Comparison of ENCODE assay signal across 9 cellular contexts in the genomic region with DNA sequence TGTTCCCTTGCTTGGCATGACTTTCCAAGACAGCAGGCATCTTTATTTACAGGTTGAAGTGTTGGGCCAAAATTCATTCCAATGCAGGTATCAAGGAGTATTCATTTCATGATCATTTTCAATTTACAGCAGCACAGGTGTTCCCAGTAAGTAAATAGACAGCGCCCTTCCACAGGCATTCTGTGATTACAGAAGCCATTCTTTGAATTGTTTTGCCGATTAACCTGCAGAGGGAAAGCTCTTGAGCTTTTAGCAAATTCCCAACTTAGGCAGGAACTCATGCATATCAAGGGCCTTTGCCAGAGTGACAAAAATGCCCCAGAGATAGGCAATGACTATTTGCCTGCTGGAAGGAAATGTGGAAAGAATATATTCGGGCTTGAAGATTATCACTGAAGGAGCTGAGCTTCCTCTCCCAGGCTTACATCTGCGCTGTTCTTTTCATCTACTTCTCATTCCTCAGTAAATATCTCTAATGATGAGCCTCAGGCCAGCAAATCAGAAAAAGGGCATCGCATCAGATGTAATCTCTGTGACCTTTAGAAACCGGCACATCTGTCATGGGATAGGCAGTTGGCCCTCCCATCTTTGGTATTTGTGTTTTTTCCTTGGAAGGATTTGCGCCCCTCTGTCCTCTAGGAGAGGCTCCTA. TPM values are rescaled to one million over a fixed set of nuclear protein-coding genes. Genes with fewer than 3 reads are reported as not detected.
DNase-seq lines count a peak whose midpoint lies in the region; TF ChIP-seq lines count a peak whose summit lies in the region.
"Had no signal": no experiment of that assay in that cellular context is flagged by ENCODE, and none has a peak within 500 bp of the region (broad histone marks: within the 10 kb centered on the region; RNA-seq: fewer than 3 reads in every experiment).

No MANE protein-coding gene starts in this region.

- H3K27me3 Mint-ChIP-seq in H9 (ENCODE audit: low read depth) (peaks cover 2% of the 10 kb centered on the region; the same call in 1 of the 2 replicates), progenitor cell of endocrine pancreas (no peaks in the 10 kb centered on the region)

- no peak overlapping the region for H3K18ac ChIP-seq in H9 (ENCODE audit: insufficient read length, low read depth, low read length)

- H3K4me3 Mint-ChIP-seq in H9 (peak overlapping the region; percentile 36 to 41; a peak in 4 of 5 replicates), progenitor cell of endocrine pancreas (ENCODE audit: low read depth) (no peak overlapping the region)

- H2BK12ac ChIP-seq in H9 (ENCODE audit: insufficient read length, low read depth, low read length) = no peak overlapping the region

- H3K4me1 ChIP-seq in H9 (ENCODE audit: insufficient read depth, low read length) (peaks cover 3% of the 10 kb centered on the region; the same call in 1 of the 2 replicates), OCI-LY7 (ENCODE audit: insufficient read depth, low read length, poor library complexity, severe bottlenecking) (no peaks in the 10 kb centered on the region)
- peaks cover 34% of the 10 kb centered on the region for H3K4me1 ChIP-seq in effector memory CD4-positive, alpha-beta T cell (ENCODE audit: control insufficient read depth, insufficient read depth, low read length, poor library complexity, severe bottlenecking)

- CTCF ChIA-PET in OCI-LY7 (lab: Charles Lee; ENCODE audit: unreplicated experiment) = no interaction called here

- H3T11ph ChIP-seq in H9 (ENCODE audit: low read length) = no peak overlapping the region

- H3K27ac Mint-ChIP-seq in H9 (peak overlapping the region; percentile 46 to 98 (median 97); a peak in 5 of 7 replicates), progenitor cell of endocrine pancreas (peak overlapping the region; percentile 93)

- H3K23ac ChIP-seq in H9 (ENCODE audit: insufficient read length, low read depth, low read length) = no peak overlapping the region

- TF ChIP-seq CTCF in H9 (conservative IDR thresholded peaks at IDR 0.05) = no peak
- no peak for TF ChIP-seq CTCF in progenitor cell of endocrine pancreas (IDR thresholded peaks at IDR 0.05; ENCODE audit: unreplicated experiment)
- TF ChIP-seq CTCF in OCI-LY7 (conservative IDR thresholded peaks at IDR 0.05; ENCODE audit: low read length) = no peak

- no peaks in the 10 kb centered on the region for H3K27me3 ChIP-seq in H9 (ENCODE audit: insufficient read depth, low read length)
- no peaks in the 10 kb centered on the region for H3K27me3 ChIP-seq in effector memory CD4-positive, alpha-beta T cell (replicated peaks; ENCODE audit: control insufficient read depth, insufficient read depth, low read length, poor library complexity, severe bottlenecking)
- H3K27me3 ChIP-seq: neutrophil had no signal

- H3K23me2 ChIP-seq in H9 (ENCODE audit: insufficient read length, low read depth, low read length, poor library complexity, severe bottlenecking) = no peaks in the 10 kb centered on the region

- no CpG with 5 or more reads among the region's 7 CpGs for whole genome bisulfite sequencing in H9 (ENCODE audit: extremely low coverage, insufficient read length, low lambda C conversion rate)

- H3K4ac ChIP-seq in H9 (ENCODE audit: low read depth, low read length) = no peak overlapping the region

- H2BK20ac ChIP-seq in H9 (ENCODE audit: low read depth, low read length, poor library complexity, severe bottlenecking) = no peak overlapping the region

- no peak overlapping the region for H3K14ac ChIP-seq in H9 (ENCODE audit: insufficient read depth, low read length)

- H3K9me3 Mint-ChIP-seq in H9 (no peaks in the 10 kb centered on the region), progenitor cell of endocrine pancreas (ENCODE audit: low read depth) (no peaks in the 10 kb centered on the region)

- no peak overlapping the region for H4K91ac ChIP-seq in H9 (ENCODE audit: insufficient read length, low read depth, low read length)

- H3K4me3 ChIP-seq in effector memory CD4-positive, alpha-beta T cell (ENCODE audit: insufficient read depth, low read depth, low read length, poor library complexity, severe bottlenecking) = peak overlapping the region; percentile 11
- no peak overlapping the region for H3K4me3 ChIP-seq in OCI-LY7 (ENCODE audit: low read depth, low read length, poor library complexity, severe bottlenecking)

- H3K56ac ChIP-seq in H9 (ENCODE audit: insufficient read length, low read depth, low read length) = no peak overlapping the region

- H3K4me1 Mint-ChIP-seq in H9 = peaks cover 47 to 64% of the 10 kb centered on the region in 2 experiments
- peaks cover 38% of the 10 kb centered on the region for H3K4me1 Mint-ChIP-seq in progenitor cell of endocrine pancreas (ENCODE audit: low read depth)

- no peak overlapping the region for H2AK5ac ChIP-seq in H9 (ENCODE audit: insufficient read length, low read length)

- no peaks in the 10 kb centered on the region; a peak in 1 of 7 replicates for H3K36me3 Mint-ChIP-seq in H9 (ENCODE audit: insufficient read depth in 1 of 3, low read depth in 3 of 3)
- H3K36me3 Mint-ChIP-seq in progenitor cell of endocrine pancreas (ENCODE audit: insufficient read depth) = no peaks in the 10 kb centered on the region

- H4K20me1 ChIP-seq in H9 (ENCODE audit: control insufficient read depth, insufficient read depth, insufficient read length) (no peaks in the 10 kb centered on the region), OCI-LY7 (ENCODE audit: insufficient read depth, low read length) (no peaks in the 10 kb centered on the region)

- H2BK120ac ChIP-seq in H9 (ENCODE audit: low read depth, low read length, poor library complexity, severe bottlenecking) = no peak overlapping the region

- peak overlapping the region; percentile 58 for H3K27ac ChIP-seq in H9 (ENCODE audit: insufficient read length, low read depth, low read length)
- peak overlapping the region; percentile 55 for H3K27ac ChIP-seq in effector memory CD4-positive, alpha-beta T cell (ENCODE audit: insufficient read depth, low read length, poor library complexity, severe bottlenecking)
- H3K27ac ChIP-seq in OCI-LY7 (ENCODE audit: low read depth, low read length, poor library complexity, severe bottlenecking) = no peak overlapping the region
- H3K27ac ChIP-seq: neutrophil had no signal

- DNase-seq in H9 = peak; percentile 55
- peak; percentile 63 for DNase-seq in NCI-H345 treated with DMSO at 0.1 percent for 48 hours (lab: John Stamatoyannopoulos, UW; ENCODE audit: unreplicated experiment)
- no peak for DNase-seq in effector memory CD4-positive, alpha-beta T cell
- DNase-seq in progenitor cell of endocrine pancreas (ENCODE audit: low spot score, unreplicated experiment) = no peak
- DNase-seq in KBM-7 = no peak
- no peak for DNase-seq in UCSD-AML1 (lab: John Stamatoyannopoulos, UW; ENCODE audit: unreplicated experiment)
- DNase-seq in stimulated activated CD4-positive, alpha-beta T cell treated with anti-CD3 and anti-CD28 coated beads, Interleukin-4, amount 100 ng/mL, for 1 hour = no peak
- no peak for DNase-seq in OCI-LY7 (ENCODE audit: low spot score)

- no peak overlapping the region for H3K9ac ChIP-seq in H9 (ENCODE audit: extremely low read depth, insufficient read length, low read length)

- H3K4me2 ChIP-seq in H9 (ENCODE audit: insufficient read depth, insufficient read length, low read length) (peak overlapping the region; percentile 44), OCI-LY7 (ENCODE audit: low read length) (no peak overlapping the region)

- H3K36me3 ChIP-seq in effector memory CD4-positive, alpha-beta T cell (ENCODE audit: control insufficient read depth, insufficient read depth, low read length) = no peaks in the 10 kb centered on the region
- no peaks in the 10 kb centered on the region for H3K36me3 ChIP-seq in OCI-LY7 (ENCODE audit: insufficient read depth, low read length)
- H3K36me3 ChIP-seq: neutrophil had no signal

- in situ Hi-C loops in KBM-7 (cut with MboI; ENCODE audit: low pct_unique_long_range_greater_than_20kb, low sequenced_read_pairs) = loop anchor here (25.0 kb wide), 1 partner anchor 410 kb away; no protein-coding TSS in a partner anchor

- H2BK15ac ChIP-seq in H9 (ENCODE audit: low read depth, low read length) = no peak overlapping the region

- intact Hi-C loops in OCI-LY7 (cut with micrococcal nuclease; ENCODE audit: unreplicated experiment) = loop anchor here (1.0 to 10.0 kb wide), 2 partner anchors 149 to 837 kb away; no protein-coding TSS in a partner anchor

- no peaks in the 10 kb centered on the region for H3K9me3 ChIP-seq in H9 (ENCODE audit: control insufficient read depth, low read depth, low read length)
- H3K9me3 ChIP-seq in effector memory CD4-positive, alpha-beta T cell (ENCODE audit: control insufficient read depth, low read length) = no peaks in the 10 kb centered on the region
- no peaks in the 10 kb centered on the region for H3K9me3 ChIP-seq in OCI-LY7 (ENCODE audit: low read length)
- H3K9me3 ChIP-seq: neutrophil had no signal

- H3K79me2 ChIP-seq in H9 (ENCODE audit: insufficient read depth, low read length) (no peaks in the 10 kb centered on the region), OCI-LY7 (ENCODE audit: insufficient read depth, low read depth, low read length) (no peaks in the 10 kb centered on the region)

- H2AFZ ChIP-seq in H9 (ENCODE audit: low read length) (no peak overlapping the region), OCI-LY7 (ENCODE audit: low read length) (no peak overlapping the region)

- no peak overlapping the region for H2BK5ac ChIP-seq in H9 (ENCODE audit: insufficient read length, low read length)

- no peak overlapping the region for H4K5ac ChIP-seq in H9 (ENCODE audit: insufficient read length, low read depth, low read length)

- H3K79me1 ChIP-seq in H9 (ENCODE audit: insufficient read depth, low read depth, low read length, poor library complexity, severe bottlenecking) = no peaks in the 10 kb centered on the region

- no TSS peak for BruUV-seq in OCI-LY7 (replicated peaks; lab: Mats Ljungman, UMichigan)

- no peaks in the 10 kb centered on the region for H3K9me2 ChIP-seq in OCI-LY7 (ENCODE audit: insufficient read depth, low read length)

- no peak overlapping the region for H4K8ac ChIP-seq in H9 (replicated peaks; ENCODE audit: insufficient read length, low read depth, low read length)

- POLR2A ChIA-PET in OCI-LY7 (lab: Charles Lee) = interaction anchor here (0.6 to 1.5 kb wide), 5 partner anchors 10 to 213 kb away, joined by 3 to 5 read pairs (median 3); no protein-coding TSS in a partner anchor

RNA-seq across cellular contexts. Expression of gene TXK, which starts 6.7 kb away (rescaled TPM):
- 0.39 TPM in 1 of 2 replicates, not detected in the other for total RNA-seq in H9 (2021)
- total RNA-seq in progenitor cell of endocrine pancreas = 1.3 and 3.0 TPM in 2 replicates
- not detected in 2 replicates for total RNA-seq in OCI-LY7 (2014; rRNA removed; shearing (Covaris generic))
- 0.11 and 0.41 TPM in 2 replicates for total RNA-seq in OCI-LY7 (2022)

Comparison
In these comparisons a context has a peak if more than half of its experiments do, and no peak if none do; other contexts are left out.
1. DNase-seq: peak in H9 (single experiment) and NCI-H345 treated with DMSO at 0.1 percent for 48 hours (single experiment); none in effector memory CD4-positive, alpha-beta T cell (0 of 3), progenitor cell of endocrine pancreas (single experiment), KBM-7 (single experiment), UCSD-AML1 (single experiment), stimulated activated CD4-positive, alpha-beta T cell treated with anti-CD3 and anti-CD28 coated beads, Interleukin-4, amount 100 ng/mL, for 1 hour (single experiment) and OCI-LY7 (single experiment).